18 cellular contexts compared by ENCODE assay signal in genomic region chr7:98669417-98670015, GRCh38. TPM values are rescaled to one million over a fixed set of nuclear protein-coding genes. Genes with fewer than 3 reads are reported as not detected.
DNase-seq lines count a peak whose midpoint lies in the region; ATAC-seq and TF ChIP-seq lines count a peak whose summit lies in the region.
"Had no signal": no experiment of that assay in that cellular context is flagged by ENCODE, and none has a peak within 500 bp of the region (broad histone marks: within the 10 kb centered on the region; RNA-seq: fewer than 3 reads in every experiment).

No MANE protein-coding gene starts in this region.

- H3K4me1 ChIP-seq in SK-N-SH (ENCODE audit: control insufficient read depth in 1 of 2, insufficient read depth in 2 of 2, low read depth in 1 of 2, low read length in 1 of 2) (no peaks in the 10 kb centered on the region; a peak in 1 of 4 replicates), spleen (no peaks in the 10 kb centered on the region)
- H3K4me1 ChIP-seq: A549 had no signal

- peak; percentile 52 for TF ChIP-seq RAD21 in SK-N-SH (IDR thresholded peaks at IDR 0.05; ENCODE audit: low read length)

- intact Hi-C loops in spleen (cut with DNase I; ENCODE audit: low total_unique reads), result no loop called here

- no peak for TF ChIP-seq POLR2A in spleen (IDR thresholded peaks at IDR 0.05)

- peaks cover 4% of the 10 kb centered on the region for H3K27me3 Mint-ChIP-seq in chondrocyte (ENCODE audit: low read depth)

- DNase-seq in SK-N-SH (peak; percentile 41), NCI-H1694 treated with DMSO at 0.1 percent for 48 hours (lab: John Stamatoyannopoulos, UW) (peak; percentile 63), cerebellum (ENCODE audit: low spot score) (peak; percentile 82), spleen (peak; percentile 64), chondrocyte (ENCODE audit: low spot score) (no peak), NCI-H2029 (lab: John Stamatoyannopoulos, UW) (no peak)
- DNase-seq: COR-L47, DMS79, IMR-90, NCI-H1436, NCI-H526, PC-9 had no signal

- H3K36me3 Mint-ChIP-seq in chondrocyte (ENCODE audit: low read depth), result no peaks in the 10 kb centered on the region

- no peak overlapping the region for H3K27ac ChIP-seq in SK-N-SH (ENCODE audit: low read depth in 2 of 2, low read length in 1 of 2)
- H3K27ac ChIP-seq in spleen, result no peak overlapping the region
- H3K27ac ChIP-seq: A549, C4-2B, PC-9, SK-N-MC had no signal

- H3K4me3 ChIP-seq in SK-N-SH (ENCODE audit: low read depth in 2 of 2, low read length in 1 of 2) (no peak overlapping the region), spleen (no peak overlapping the region)
- H3K4me3 ChIP-seq: A549, PC-9, SK-N-MC had no signal

- whole genome bisulfite sequencing in SK-N-SH (ENCODE audit: low lambda C conversion rate), result 30% methylated on average over 9 of the region's 9 CpGs
- WGBS in spleen, 5 donors, result 82 to 88% (median 86%) methylated on average over 8 to 9 of the region's 9 CpGs

- H3K9me3 Mint-ChIP-seq in chondrocyte (ENCODE audit: low read depth), result peaks cover 5% of the 10 kb centered on the region

- no peaks in the 10 kb centered on the region for H3K36me3 ChIP-seq in SK-N-SH (replicated peaks in 1 of 2; ENCODE audit: control insufficient read depth in 1 of 2, insufficient read depth in 2 of 2, low read length in 1 of 2)
- no peaks in the 10 kb centered on the region for H3K36me3 ChIP-seq in spleen

- H3K27me3 ChIP-seq in SK-N-SH (ENCODE audit: insufficient read depth) (no peaks in the 10 kb centered on the region), spleen (replicated peaks in 1 of 7) (peaks cover 0 to 10% (median 0%) of the 10 kb centered on the region in 7 donors)

- TF ChIP-seq CTCF in SK-N-SH (IDR thresholded peaks at IDR 0.05), result no peak
- TF ChIP-seq CTCF in spleen (IDR thresholded peaks at IDR 0.05 in 8 of 11, conservative IDR thresholded peaks at IDR 0.05 in 3 of 11), result no peak
- TF ChIP-seq CTCF in chondrocyte (IDR thresholded peaks at IDR 0.05), result no peak

- H3K9me2 ChIP-seq in SK-N-SH, result no peaks in the 10 kb centered on the region

- H3K27ac Mint-ChIP-seq in chondrocyte (ENCODE audit: unreplicated experiment), result no peak overlapping the region

- H3K4me1 Mint-ChIP-seq in chondrocyte (ENCODE audit: low read depth), result no peaks in the 10 kb centered on the region

- H3K9me3 ChIP-seq in SK-N-SH, result no peaks in the 10 kb centered on the region
- H3K9me3 ChIP-seq in spleen, result peaks cover 0 to 32% (median 14%) of the 10 kb centered on the region in 8 donors

- H3K4me3 Mint-ChIP-seq in chondrocyte (ENCODE audit: unreplicated experiment), result no peak overlapping the region

- H3K9ac ChIP-seq in SK-N-SH, result no peak overlapping the region

- ATAC-seq in SK-N-SH treated with all-trans-retinoic acid at 6 μM for 48 hours, result no peak
- ATAC-seq: HCT116 had no signal

- H3K79me2 ChIP-seq in SK-N-SH (ENCODE audit: insufficient read depth), result no peaks in the 10 kb centered on the region

- POLR2A ChIA-PET in SK-N-SH (lab: Yijun Ruan, JAX), result no interaction called here

- H3K4me2 ChIP-seq in SK-N-SH, result no peak overlapping the region
- H3K4me2 ChIP-seq: A549, PC-9 had no signal

- no peaks in the 10 kb centered on the region for H4K20me1 ChIP-seq in SK-N-SH (ENCODE audit: insufficient read depth)

- no peaks in the 10 kb centered on the region for H3F3A ChIP-seq in SK-N-SH (replicated peaks; ENCODE audit: insufficient read depth)

- no peak overlapping the region for H2AFZ ChIP-seq in SK-N-SH (ENCODE audit: low read depth)
- H2AFZ ChIP-seq: PC-9 had no signal

- CTCF ChIA-PET in SK-N-SH (lab: Yijun Ruan, JAX), result interaction anchor here (0.6 to 1.6 kb wide), 8 partner anchors 23 to 249 kb away, joined by 3 to 6 read pairs (median 4); partner anchors contain the start of gene NPTX2

- no peak for TF ChIP-seq EP300 in SK-N-SH (IDR thresholded peaks at IDR 0.05; ENCODE audit: borderline replicate concordance in 1 of 2, low read depth in 1 of 2, low read length in 1 of 2)

TF ChIP-seq in SK-N-SH, 30 proteins besides CTCF, POLR2A, EP300 and RAD21:
- TF ChIP-seq NRF1 (IDR thresholded peaks at IDR 0.05; ENCODE audit: low read depth, low read length), result no peak
- TF ChIP-seq POLR2AphosphoS5 (IDR thresholded peaks at IDR 0.05; ENCODE audit: low read depth, low read length), result no peak
- TF ChIP-seq RFX5 (IDR thresholded peaks at IDR 0.05; ENCODE audit: low read length), result no peak

TF ChIP-seq in SK-N-SH treated with all-trans-retinoic acid at 6 μM for 48 hours, 23 proteins besides CTCF, POLR2A, EP300 and RAD21:
- no peak for TF ChIP-seq TSHZ2 (CRISPR knock-in tag; IDR thresholded peaks at IDR 0.05)
- TF ChIP-seq ISL1 (CRISPR knock-in tag; IDR thresholded peaks at IDR 0.05), result no peak
- TF ChIP-seq BACH2 (CRISPR knock-in tag; IDR thresholded peaks at IDR 0.05; ENCODE audit: borderline replicate concordance), result no peak
- TF ChIP-seq ZFP30 (CRISPR knock-in tag; IDR thresholded peaks at IDR 0.05), result no peak
- no peak for TF ChIP-seq SNAI2 (CRISPR knock-in tag; IDR thresholded peaks at IDR 0.05)
- TF ChIP-seq GLIS3 (CRISPR knock-in tag; IDR thresholded peaks at IDR 0.05), result no peak
- TF ChIP-seq ZNF565 (CRISPR knock-in tag; conservative IDR thresholded peaks at IDR 0.05; ENCODE audit: low read depth), result no peak
- TF ChIP-seq, protein P1, sequence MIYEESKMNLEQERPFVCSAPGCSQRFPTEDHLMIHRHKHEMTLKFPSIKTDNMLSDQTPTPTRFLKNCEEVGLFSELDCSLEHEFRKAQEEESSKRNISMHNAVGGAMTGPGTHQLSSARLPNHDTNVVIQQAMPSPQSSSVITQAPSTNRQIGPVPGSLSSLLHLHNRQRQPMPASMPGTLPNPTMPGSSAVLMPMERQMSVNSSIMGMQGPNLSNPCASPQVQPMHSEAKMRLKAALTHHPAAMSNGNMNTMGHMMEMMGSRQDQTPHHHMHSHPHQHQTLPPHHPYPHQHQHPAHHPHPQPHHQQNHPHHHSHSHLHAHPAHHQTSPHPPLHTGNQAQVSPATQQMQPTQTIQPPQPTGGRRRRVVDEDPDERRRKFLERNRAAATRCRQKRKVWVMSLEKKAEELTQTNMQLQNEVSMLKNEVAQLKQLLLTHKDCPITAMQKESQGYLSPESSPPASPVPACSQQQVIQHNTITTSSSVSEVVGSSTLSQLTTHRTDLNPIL (CRISPR knock-in tag; IDR thresholded peaks at IDR 0.05; ENCODE audit: low read depth), result no peak
- TF ChIP-seq ARNTL (CRISPR knock-in tag; IDR thresholded peaks at IDR 0.05; ENCODE audit: borderline replicate concordance, low read depth), result no peak
- TF ChIP-seq TCF4 (CRISPR knock-in tag; IDR thresholded peaks at IDR 0.05; ENCODE audit: borderline replicate concordance), result no peak
- no peak for TF ChIP-seq ZNF70 (CRISPR knock-in tag; IDR thresholded peaks at IDR 0.05)
- TF ChIP-seq TOX (CRISPR knock-in tag; IDR thresholded peaks at IDR 0.05; ENCODE audit: borderline replicate concordance), result no peak
- no peak for TF ChIP-seq ESRRG (CRISPR knock-in tag; IDR thresholded peaks at IDR 0.05)

RNA-seq across cellular contexts. Expression of gene NPTX2, which starts 52.4 kb away (rescaled TPM):
- polyA plus RNA-seq in SK-N-SH (2012; rRNA removed) (0.41 and 1.2 TPM in 2 replicates), spleen (1 to 10 TPM; 2.2 to 6.0 (median 2.9) TPM)
- 0.67 and 1.2 TPM in 2 replicates for polyA plus RNA-seq in SK-N-SH (2012; cell fraction: cytosol; rRNA removed)
- 0.57 and 0.69 TPM in 2 replicates for polyA plus RNA-seq in SK-N-SH (2012; cell fraction: nucleus; rRNA removed)
- total RNA-seq in cerebellum (41.8 TPM), spleen (10 to 100 TPM in 5 of 7 donors, 1 to 10 TPM in 2; 3.6 to 64.6 (median 25.6) TPM), chondrocyte (1.4 to 5.5 TPM (median 5.5 TPM) in 3 replicates)
- total RNA-seq: HT-29, PC-9 had no signal
- polyA plus RNA-seq: A549 had no signal

Comparison
In these comparisons a context has a peak if more than half of its experiments do, and no peak if none do; other contexts are left out.
1. DNase-seq: peak in SK-N-SH (single experiment), NCI-H1694 treated with DMSO at 0.1 percent for 48 hours (single experiment), cerebellum (single experiment) and spleen (single experiment); none in chondrocyte (single experiment) and NCI-H2029 (single experiment).